Comparison of ENCODE assay signal across 9 cellular contexts in the genomic region with DNA sequence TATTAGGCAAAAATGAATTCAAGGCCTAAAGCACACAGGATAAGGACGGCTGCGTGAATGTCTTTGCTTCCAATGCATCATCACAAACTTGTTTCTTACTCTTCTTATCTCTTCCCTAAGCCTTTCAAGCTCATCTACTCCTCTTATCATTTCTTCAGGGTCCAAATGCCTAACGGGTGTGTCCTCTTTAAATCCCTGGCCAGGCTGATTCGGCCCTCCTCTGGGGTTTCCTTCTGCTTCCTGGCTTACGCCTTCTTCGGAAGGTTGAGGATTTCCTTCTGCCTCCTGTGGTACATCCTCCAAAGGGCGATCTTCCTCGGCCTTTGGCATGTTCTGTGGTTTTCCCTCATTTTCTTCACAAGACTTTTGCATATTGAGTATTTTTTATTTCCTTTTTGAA. TPM values are rescaled to one million over a fixed set of nuclear protein-coding genes. Genes with fewer than 3 reads are reported as not detected.
A peak's percentile ranks its signal among the peaks of the same experiment; 100 is the strongest.
DNase-seq lines count a peak whose midpoint lies in the region; ATAC-seq and TF ChIP-seq lines count a peak whose summit lies in the region.
"Had no signal": no experiment of that assay in that cellular context is flagged by ENCODE, and none has a peak within 500 bp of the region (broad histone marks: within the 10 kb centered on the region; RNA-seq: fewer than 3 reads in every experiment).

No MANE protein-coding gene starts in this region.

- H3K27ac Mint-ChIP-seq in CD4-positive, alpha-beta T cell = peak overlapping the region; percentile 95

- 34 to 48% methylated on average over 8 of the region's 8 CpGs for WGBS in esophagus, 2 donors

- H3K36me3 Mint-ChIP-seq in CD4-positive, alpha-beta T cell (ENCODE audit: low read depth) = peaks cover 14% of the 10 kb centered on the region

- H3K4me1 ChIP-seq in SJCRH30 (no peaks in the 10 kb centered on the region), esophagus (ENCODE audit: control insufficient read depth in 2 of 2, insufficient read depth in 2 of 2, low read length in 1 of 2) (peaks cover 0 to 3% of the 10 kb centered on the region in 2 donors), osteoblast (ENCODE audit: insufficient read depth, low read length) (no peaks in the 10 kb centered on the region)

- H3K27me3 Mint-ChIP-seq in CD4-positive, alpha-beta T cell = no peaks in the 10 kb centered on the region

- no peak for ATAC-seq in CD4-positive, alpha-beta T cell (ENCODE audit: poor library complexity)
- no peak for ATAC-seq in activated CD4-positive, CD25-positive, alpha-beta regulatory T cell treated with anti-CD3 and anti-CD28 coated beads, Interleukin-2, amount 50 U/mL, for 24 hours
- ATAC-seq in HG02610 (IDR thresholded peaks at IDR 0.05; ENCODE audit: unreplicated experiment) (no peak), HG03571 (IDR thresholded peaks at IDR 0.05; ENCODE audit: unreplicated experiment) (no peak), GM21717 (IDR thresholded peaks at IDR 0.05; ENCODE audit: unreplicated experiment) (no peak)

- H4K20me1 ChIP-seq in osteoblast (ENCODE audit: insufficient read depth, low read length) = peaks cover 9% of the 10 kb centered on the region

- no peaks in the 10 kb centered on the region for H3K9me3 ChIP-seq in CD4-positive, alpha-beta T cell (ENCODE audit: control insufficient read depth, low read length)
- H3K9me3 ChIP-seq in SJCRH30 (replicated peaks) (no peaks in the 10 kb centered on the region), esophagus (ENCODE audit: control insufficient read depth in 2 of 2, insufficient read depth in 1 of 2, low read depth in 1 of 2, low read length in 1 of 2) (no peaks in the 10 kb centered on the region), osteoblast (ENCODE audit: low read depth, low read length) (no peaks in the 10 kb centered on the region)
- H3K9me3 ChIP-seq: mucosa of descending colon had no signal

- H3K4me3 Mint-ChIP-seq in CD4-positive, alpha-beta T cell = peak overlapping the region; percentile 98

- no peak overlapping the region for H2AFZ ChIP-seq in osteoblast (ENCODE audit: low read length)

- H3K79me2 ChIP-seq in osteoblast (ENCODE audit: insufficient read depth, low read length) = peaks cover 14% of the 10 kb centered on the region

- CTCF ChIA-PET in CD4-positive, alpha-beta T cell (lab: Charles Lee) = interaction anchor here (1.0 kb wide), 1 partner anchor 210 kb away, joined by 3 read pairs; no protein-coding TSS in a partner anchor

- no peak for TF ChIP-seq CTCF in CD4-positive, alpha-beta T cell (IDR thresholded peaks at IDR 0.05)
- no peak for TF ChIP-seq CTCF in osteoblast (IDR thresholded peaks at IDR 0.05; ENCODE audit: extremely low read depth, low read depth, low read length)

- peak overlapping the region; percentile 86 for H3K4me2 ChIP-seq in osteoblast (ENCODE audit: insufficient read depth, low read length)

- H3K36me3 ChIP-seq in SJCRH30 = peaks cover 6% of the 10 kb centered on the region
- H3K36me3 ChIP-seq in esophagus (ENCODE audit: control insufficient read depth in 2 of 2, insufficient read depth in 2 of 2, low read length in 1 of 2) = no peaks in the 10 kb centered on the region
- H3K36me3 ChIP-seq in osteoblast (ENCODE audit: insufficient read depth, low read length) = no peaks in the 10 kb centered on the region

- no peaks in the 10 kb centered on the region for H3K27me3 ChIP-seq in CD4-positive, alpha-beta T cell (ENCODE audit: control insufficient read depth, insufficient read depth, low read length)
- H3K27me3 ChIP-seq in SJCRH30 = no peaks in the 10 kb centered on the region
- H3K27me3 ChIP-seq in esophagus (ENCODE audit: control insufficient read depth in 1 of 2, insufficient read depth in 2 of 2, low read length in 2 of 2) = no peaks in the 10 kb centered on the region
- peaks cover 17% of the 10 kb centered on the region for H3K27me3 ChIP-seq in osteoblast (ENCODE audit: insufficient read depth, low read length)

- H3K4me1 Mint-ChIP-seq in CD4-positive, alpha-beta T cell (ENCODE audit: low read depth) = peaks cover 32% of the 10 kb centered on the region

- POLR2A ChIA-PET in CD4-positive, alpha-beta T cell (lab: Charles Lee) = no interaction called here

- H3K4me3 ChIP-seq in SJCRH30 = peak overlapping the region; percentile 82
- peak overlapping the region in 1 of 2 donors; percentile 57 for H3K4me3 ChIP-seq in esophagus (ENCODE audit: low read depth in 1 of 2, low read length in 2 of 2)
- peak overlapping the region; percentile 83 for H3K4me3 ChIP-seq in osteoblast (ENCODE audit: insufficient read depth, low read length)

- H3K9me3 Mint-ChIP-seq in CD4-positive, alpha-beta T cell = no peaks in the 10 kb centered on the region

- peak overlapping the region; percentile 65 for H3K27ac ChIP-seq in CD4-positive, alpha-beta T cell (ENCODE audit: low read depth, low read length)
- peak overlapping the region; percentile 87; the same call in 1 of the 2 replicates for H3K27ac ChIP-seq in SJCRH30
- peak overlapping the region; percentile 42 to 80 for H3K27ac ChIP-seq in esophagus (ENCODE audit: low read depth in 2 of 2, low read length in 1 of 2)
- peak overlapping the region; percentile 70 for H3K27ac ChIP-seq in osteoblast (ENCODE audit: low read depth, low read length)

- DNase-seq in CD4-positive, alpha-beta T cell = no peak
- DNase-seq in SJCRH30 (peak in 1 of 2 experiments; percentile 0), osteoblast (ENCODE audit: insufficient read length, low spot score, missing footprints) (no peak)

- intact Hi-C loops in CD4-positive, alpha-beta T cell (cut with DNase I, micrococcal nuclease) = no loop called here

RNA-seq across cellular contexts. Expression of a gene that starts 1.3 kb away (rescaled TPM):
- total RNA-seq in CD4-positive, alpha-beta T cell = 10 to 100 TPM; 12.1 to 14.9 TPM
- 99.4 and 103 TPM in 2 replicates for total RNA-seq in SJCRH30 (2014; rRNA removed; shearing (Covaris generic))
- 10 to 100 TPM; 32.9 to 33.2 TPM for polyA plus RNA-seq in esophagus
- 130 and 136 TPM in 2 replicates for total RNA-seq in osteoblast

RNA-seq across cellular contexts. Expression of a gene that starts 22.9 kb away (rescaled TPM):
- not detected for total RNA-seq in CD4-positive, alpha-beta T cell
- not detected in 2 replicates for total RNA-seq in SJCRH30 (2014; rRNA removed; shearing (Covaris generic))
- under 1 TPM; 0.05 to 0.14 TPM for polyA plus RNA-seq in esophagus
- not detected in 2 replicates for total RNA-seq in osteoblast

RNA-seq across cellular contexts. Expression of a gene that starts 38.7 kb away (rescaled TPM):
- total RNA-seq in CD4-positive, alpha-beta T cell = 10 to 100 TPM; 60.8 to 61.0 TPM
- 34.4 and 36.5 TPM in 2 replicates for total RNA-seq in SJCRH30 (2014; rRNA removed; shearing (Covaris generic))
- 10 to 100 TPM; 41.4 to 56.0 TPM for polyA plus RNA-seq in esophagus
- 6.5 and 13.0 TPM in 2 replicates for total RNA-seq in osteoblast

RNA-seq across cellular contexts. Expression of a gene that starts 57.2 kb away (rescaled TPM):
- 10 to 100 TPM; 46.4 to 49.3 TPM for total RNA-seq in CD4-positive, alpha-beta T cell
- total RNA-seq in SJCRH30 (2014; rRNA removed; shearing (Covaris generic)) = not detected in 2 replicates
- 10 to 100 TPM in 1 of 2 donors, 1 to 10 TPM in 1; 5.0 to 12.2 TPM for polyA plus RNA-seq in esophagus
- 2.4 and 4.3 TPM in 2 replicates for total RNA-seq in osteoblast
